Comparison of ENCODE assay signal across 9 cellular contexts in the genomic region with DNA sequence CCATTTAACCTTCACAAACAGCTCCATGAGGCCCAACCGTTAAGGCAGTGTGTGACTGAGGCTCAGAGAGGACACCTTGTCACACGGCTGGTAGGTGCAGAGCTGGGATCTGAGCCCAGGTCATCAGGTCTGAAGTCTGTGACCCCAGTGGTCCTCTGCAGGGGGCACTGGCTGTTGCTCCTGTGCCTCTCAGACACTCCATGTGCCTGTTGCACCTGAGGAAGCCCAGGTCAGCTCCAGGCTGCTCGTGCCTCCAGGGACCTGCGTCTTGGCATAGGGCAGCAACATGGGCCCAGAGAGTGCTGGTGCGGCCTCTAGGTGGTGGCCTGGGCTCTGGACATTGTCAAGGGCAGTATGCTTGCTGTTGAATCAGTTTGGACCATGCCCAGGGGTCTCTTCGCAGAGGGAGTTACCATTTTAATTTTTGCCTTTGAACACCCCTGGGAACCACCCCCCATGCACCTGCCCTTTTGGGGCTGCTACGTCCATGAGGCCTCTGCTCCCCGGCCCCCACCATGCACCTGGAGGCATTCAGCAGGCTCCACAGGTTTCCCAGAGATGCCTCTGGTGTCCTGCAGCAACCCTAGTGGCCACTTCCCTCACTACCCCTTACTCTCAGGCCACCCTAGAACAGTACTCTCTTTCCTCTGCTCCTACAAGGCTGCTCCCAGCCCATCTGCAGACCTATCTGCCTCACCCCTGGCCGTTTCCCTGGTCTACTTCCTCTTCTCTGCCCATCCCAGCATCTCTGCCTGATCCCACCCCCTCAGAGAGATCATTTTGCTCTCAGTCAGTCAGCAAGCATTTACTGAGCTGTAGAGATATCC. TPM values are rescaled to one million over a fixed set of nuclear protein-coding genes. Genes with fewer than 3 reads are reported as not detected.
DNase-seq lines count a peak whose midpoint lies in the region; ATAC-seq, FAIRE-seq and TF ChIP-seq lines count a peak whose summit lies in the region.
"Had no signal": no experiment of that assay in that cellular context is flagged by ENCODE, and none has a peak within 500 bp of the region (broad histone marks: within the 10 kb centered on the region; RNA-seq: fewer than 3 reads in every experiment).

No MANE protein-coding gene starts in this region.

- ATAC-seq in stimulated activated naive CD8-positive, alpha-beta T cell treated with anti-CD3 and anti-CD28 coated beads, Interleukin-15, Interleukin-2, amounts not matched to agents 100 U/mL and 50 U/mL, for 24 hours: no peak
- ATAC-seq in SK-N-SH treated with all-trans-retinoic acid at 6 μM for 48 hours: peak; percentile 56
- ATAC-seq in upper lobe of right lung: no peak
- no peak for ATAC-seq in GM18519 (IDR thresholded peaks at IDR 0.05; ENCODE audit: low FRiP score, unreplicated experiment)

- DNase-seq in stimulated activated naive CD8-positive, alpha-beta T cell treated with anti-CD3 and anti-CD28 coated beads, Interleukin-15, Interleukin-2, amounts not matched to agents 100 U/mL and 50 U/mL, for 24 hours: no peak
- DNase-seq in fibroblast of mammary gland (ENCODE audit: low read depth) (no peak), upper lobe of right lung (peak; percentile 50), NCI-H1048 (lab: John Stamatoyannopoulos, UW) (no peak), GM19239 (ENCODE audit: insufficient read length, low spot score) (no peak)

- no peaks in the 10 kb centered on the region for H3K36me3 ChIP-seq in upper lobe of right lung

- intact Hi-C loops in upper lobe of right lung (cut with DNase I): no loop called here

- no peak overlapping the region for H3K27ac ChIP-seq in upper lobe of right lung

- H3K4me3 ChIP-seq in fibroblast of mammary gland (ENCODE audit: control insufficient read depth, low read depth, low read length) (no peak overlapping the region), upper lobe of right lung (no peak overlapping the region)

- no peaks in the 10 kb centered on the region for H3K27me3 Mint-ChIP-seq in stimulated activated naive CD8-positive, alpha-beta T cell treated with anti-CD3 and anti-CD28 coated beads, Interleukin-15, Interleukin-2, amounts not matched to agents 100 ng/mL and 50 ng/mL, for 24 hours

- H3K9me3 Mint-ChIP-seq in stimulated activated naive CD8-positive, alpha-beta T cell treated with anti-CD3 and anti-CD28 coated beads, Interleukin-15, Interleukin-2, amounts not matched to agents 100 ng/mL and 50 ng/mL, for 24 hours: no peaks in the 10 kb centered on the region

- H3K27me3 ChIP-seq in upper lobe of right lung: no peaks in the 10 kb centered on the region

- no peak for FAIRE-seq in GM19239 (lab: Jason Lieb, UNC)

- H3K4me3 Mint-ChIP-seq in stimulated activated naive CD8-positive, alpha-beta T cell treated with anti-CD3 and anti-CD28 coated beads, Interleukin-15, Interleukin-2, amounts not matched to agents 100 ng/mL and 50 ng/mL, for 24 hours: no peak overlapping the region

- H3K4me1 Mint-ChIP-seq in stimulated activated naive CD8-positive, alpha-beta T cell treated with anti-CD3 and anti-CD28 coated beads, Interleukin-15, Interleukin-2, amounts not matched to agents 100 ng/mL and 50 ng/mL, for 24 hours (ENCODE audit: low read depth): peaks cover 59% of the 10 kb centered on the region

- no peaks in the 10 kb centered on the region for H3K9me3 ChIP-seq in upper lobe of right lung

- TF ChIP-seq CTCF in fibroblast of mammary gland (conservative IDR thresholded peaks at IDR 0.05; ENCODE audit: control insufficient read depth, insufficient read depth, low read depth, low read length) (peak; percentile 44), upper lobe of right lung (IDR thresholded peaks at IDR 0.05) (peak; percentile 11)

- H3K4me1 ChIP-seq in upper lobe of right lung: peaks cover 51% of the 10 kb centered on the region

- no peaks in the 10 kb centered on the region for H3K36me3 Mint-ChIP-seq in stimulated activated naive CD8-positive, alpha-beta T cell treated with anti-CD3 and anti-CD28 coated beads, Interleukin-15, Interleukin-2, amounts not matched to agents 100 ng/mL and 50 ng/mL, for 24 hours (ENCODE audit: low read depth)

- H3K27ac Mint-ChIP-seq in stimulated activated naive CD8-positive, alpha-beta T cell treated with anti-CD3 and anti-CD28 coated beads, Interleukin-15, Interleukin-2, amounts not matched to agents 100 ng/mL and 50 ng/mL, for 24 hours: peak overlapping the region; percentile 79

TF ChIP-seq in SK-N-SH treated with all-trans-retinoic acid at 6 μM for 48 hours, 23 proteins besides CTCF, POLR2A, EP300 and RAD21 (continues in another document):
- TF ChIP-seq PPARA (CRISPR knock-in tag; IDR thresholded peaks at IDR 0.05; ENCODE audit: borderline replicate concordance): no peak
- no peak for TF ChIP-seq ISL1 (CRISPR knock-in tag; IDR thresholded peaks at IDR 0.05)
- TF ChIP-seq, protein P1, sequence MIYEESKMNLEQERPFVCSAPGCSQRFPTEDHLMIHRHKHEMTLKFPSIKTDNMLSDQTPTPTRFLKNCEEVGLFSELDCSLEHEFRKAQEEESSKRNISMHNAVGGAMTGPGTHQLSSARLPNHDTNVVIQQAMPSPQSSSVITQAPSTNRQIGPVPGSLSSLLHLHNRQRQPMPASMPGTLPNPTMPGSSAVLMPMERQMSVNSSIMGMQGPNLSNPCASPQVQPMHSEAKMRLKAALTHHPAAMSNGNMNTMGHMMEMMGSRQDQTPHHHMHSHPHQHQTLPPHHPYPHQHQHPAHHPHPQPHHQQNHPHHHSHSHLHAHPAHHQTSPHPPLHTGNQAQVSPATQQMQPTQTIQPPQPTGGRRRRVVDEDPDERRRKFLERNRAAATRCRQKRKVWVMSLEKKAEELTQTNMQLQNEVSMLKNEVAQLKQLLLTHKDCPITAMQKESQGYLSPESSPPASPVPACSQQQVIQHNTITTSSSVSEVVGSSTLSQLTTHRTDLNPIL (CRISPR knock-in tag; IDR thresholded peaks at IDR 0.05; ENCODE audit: low read depth): no peak
- no peak for TF ChIP-seq ESRRG (CRISPR knock-in tag; IDR thresholded peaks at IDR 0.05)
- no peak for TF ChIP-seq ZFP30 (CRISPR knock-in tag; IDR thresholded peaks at IDR 0.05)
- TF ChIP-seq, protein P2, sequence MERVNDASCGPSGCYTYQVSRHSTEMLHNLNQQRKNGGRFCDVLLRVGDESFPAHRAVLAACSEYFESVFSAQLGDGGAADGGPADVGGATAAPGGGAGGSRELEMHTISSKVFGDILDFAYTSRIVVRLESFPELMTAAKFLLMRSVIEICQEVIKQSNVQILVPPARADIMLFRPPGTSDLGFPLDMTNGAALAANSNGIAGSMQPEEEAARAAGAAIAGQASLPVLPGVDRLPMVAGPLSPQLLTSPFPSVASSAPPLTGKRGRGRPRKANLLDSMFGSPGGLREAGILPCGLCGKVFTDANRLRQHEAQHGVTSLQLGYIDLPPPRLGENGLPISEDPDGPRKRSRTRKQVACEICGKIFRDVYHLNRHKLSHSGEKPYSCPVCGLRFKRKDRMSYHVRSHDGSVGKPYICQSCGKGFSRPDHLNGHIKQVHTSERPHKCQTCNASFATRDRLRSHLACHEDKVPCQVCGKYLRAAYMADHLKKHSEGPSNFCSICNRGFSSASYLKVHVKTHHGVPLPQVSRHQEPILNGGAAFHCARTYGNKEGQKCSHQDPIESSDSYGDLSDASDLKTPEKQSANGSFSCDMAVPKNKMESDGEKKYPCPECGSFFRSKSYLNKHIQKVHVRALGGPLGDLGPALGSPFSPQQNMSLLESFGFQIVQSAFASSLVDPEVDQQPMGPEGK (CRISPR knock-in tag; IDR thresholded peaks at IDR 0.05; ENCODE audit: borderline replicate concordance): no peak
- TF ChIP-seq POU6F1 (CRISPR knock-in tag; IDR thresholded peaks at IDR 0.05; ENCODE audit: borderline replicate concordance, low read depth): no peak
- no peak for TF ChIP-seq OSR1 (CRISPR knock-in tag; IDR thresholded peaks at IDR 0.05)
- no peak for TF ChIP-seq CSRNP3 (CRISPR knock-in tag; IDR thresholded peaks at IDR 0.05)
- TF ChIP-seq ZFP3 (CRISPR knock-in tag; IDR thresholded peaks at IDR 0.05): no peak
- no peak for TF ChIP-seq ZNF8 (CRISPR knock-in tag; IDR thresholded peaks at IDR 0.05)

RNA-seq across cellular contexts. Expression of gene EPS8L3, which starts 25.2 kb away (rescaled TPM):
- total RNA-seq in upper lobe of right lung: not detected
- total RNA-seq: renal cortical epithelial cell had no signal

RNA-seq across cellular contexts. Expression of gene GSTM3, which starts 48.1 kb away (rescaled TPM):
- total RNA-seq in upper lobe of right lung: 29.7 TPM
